Comparison of ENCODE assay signal across 1 cellular context in the genomic region with DNA sequence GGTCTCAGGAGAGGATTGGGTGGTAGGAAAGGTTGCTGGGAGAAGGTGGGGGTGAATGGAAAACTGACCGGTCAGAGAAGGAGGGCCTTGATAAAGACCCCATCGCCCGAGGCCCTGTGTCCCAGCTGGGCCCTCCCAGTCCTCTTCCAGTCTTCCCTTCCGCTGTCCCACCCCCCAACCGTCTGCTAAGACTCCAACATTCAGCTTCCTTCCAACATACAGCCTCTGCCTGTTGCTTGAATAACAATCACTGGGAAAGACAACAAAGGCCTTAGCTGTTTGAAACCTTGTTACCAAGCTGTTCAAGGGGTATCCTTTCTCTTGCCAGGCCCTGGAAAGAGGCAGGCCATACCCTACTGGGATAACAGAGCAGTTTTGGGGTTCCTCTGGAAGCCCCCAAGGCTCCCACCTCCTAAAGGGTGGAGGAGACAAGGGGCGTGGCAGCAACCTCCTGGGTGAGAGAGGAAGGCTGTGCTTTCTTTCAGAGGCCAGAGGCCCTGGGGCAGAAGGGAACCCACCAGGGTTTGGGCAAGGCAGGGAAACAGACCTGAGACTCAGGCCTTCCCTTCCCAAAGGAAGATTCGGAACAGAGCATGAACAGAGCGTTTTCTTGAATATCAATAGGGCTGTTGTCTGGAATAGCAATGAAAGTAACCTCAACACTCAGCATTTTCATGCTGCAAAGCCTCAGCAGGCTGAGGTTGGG.
TF ChIP-seq lines count a peak whose summit lies in the region.

No MANE protein-coding gene starts in this region.

TF ChIP-seq in liver, 16 proteins besides CTCF, POLR2A, EP300 and RAD21:
- TF ChIP-seq FOXA2 (IDR thresholded peaks at IDR 0.05): no peak
- no peak for TF ChIP-seq RXRA (IDR thresholded peaks at IDR 0.05)
